Comparison of ENCODE assay signal across 8 cellular contexts in the genomic region with DNA sequence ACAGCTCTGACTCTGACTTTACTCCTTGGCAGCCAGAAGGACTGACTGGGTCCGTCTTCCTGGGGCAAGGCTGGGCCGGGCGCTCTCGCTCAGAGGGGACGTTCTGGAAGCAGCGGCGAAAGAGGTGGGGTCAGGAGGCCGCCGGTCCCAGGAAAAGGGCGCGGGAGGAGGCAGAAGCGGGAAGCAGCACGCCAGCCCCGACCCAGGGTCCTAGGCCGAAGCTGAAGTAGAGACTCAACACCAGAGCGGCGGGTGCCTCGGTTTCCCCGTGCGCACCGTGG. TPM values are rescaled to one million over a fixed set of nuclear protein-coding genes. Genes with fewer than 3 reads are reported as not detected.
DNase-seq lines count a peak whose midpoint lies in the region; ATAC-seq, FAIRE-seq and TF ChIP-seq lines count a peak whose summit lies in the region.

No MANE protein-coding gene starts in this region.

- peaks cover 30% of the 10 kb centered on the region for H4K20me1 ChIP-seq in hepatocyte (ENCODE audit: insufficient read depth, poor library complexity, severe bottlenecking)

- peaks cover 3% of the 10 kb centered on the region for H3K27me3 Mint-ChIP-seq in activated T-helper 17 cell treated with anti-CD3 and anti-CD28 coated beads, Interleukin-2, amount 50 U/mL, for 72 hours

- FAIRE-seq in small intestine (lab: Jason Lieb, UNC) = no peak

- peak overlapping the region; percentile 88 for H3K4me3 Mint-ChIP-seq in activated T-helper 17 cell treated with anti-CD3 and anti-CD28 coated beads, Interleukin-2, amount 50 U/mL, for 72 hours

- peak overlapping the region; percentile 95 for H3K4me2 ChIP-seq in hepatocyte

- WGBS in hepatocyte (ENCODE audit: low lambda C conversion rate, missing lambda C conversion rate) = 1% methylated on average over 20 of the region's 21 CpGs
- 1 to 3% (median 1%) methylated on average over 21 of the region's 21 CpGs for WGBS in small intestine, 3 donors

- H3K27me3 ChIP-seq in hepatocyte (no peaks in the 10 kb centered on the region), small intestine (ENCODE audit: control insufficient read depth in 2 of 2, insufficient read depth in 2 of 2, low read length in 2 of 2) (no peaks in the 10 kb centered on the region)

- H2AFZ ChIP-seq in hepatocyte = no peak overlapping the region

- H3K27ac Mint-ChIP-seq in activated T-helper 17 cell treated with anti-CD3 and anti-CD28 coated beads, Interleukin-2, amount 50 U/mL, for 72 hours = peak overlapping the region; percentile 33

- H3K79me2 ChIP-seq in hepatocyte = peaks cover 59% of the 10 kb centered on the region

- DNase-seq in hepatocyte (ENCODE audit: low spot score) (no peak), small intestine (no peak), RPMI8226 (no peak), foreskin melanocyte (no peak)

- no peaks in the 10 kb centered on the region for H3K36me3 Mint-ChIP-seq in activated T-helper 17 cell treated with anti-CD3 and anti-CD28 coated beads, Interleukin-2, amount 50 U/mL, for 72 hours (ENCODE audit: low read depth)

- CTCF ChIA-PET in HEK293 (lab: Yijun Ruan, JAX) = interaction anchor here (0.6 to 2.2 kb wide), 13 partner anchors 9 to 601 kb away, joined by 3 to 11 read pairs (median 3); no protein-coding TSS in a partner anchor

- H3K9me3 Mint-ChIP-seq in activated T-helper 17 cell treated with anti-CD3 and anti-CD28 coated beads, Interleukin-2, amount 50 U/mL, for 72 hours = no peaks in the 10 kb centered on the region

- H3K9me2 ChIP-seq in hepatocyte (replicated peaks; ENCODE audit: insufficient read depth) = no peaks in the 10 kb centered on the region

- H3K9me3 ChIP-seq in HEK293 (ENCODE audit: control insufficient read depth, insufficient read depth, low read depth, low read length) (no peaks in the 10 kb centered on the region), hepatocyte (ENCODE audit: low read depth) (no peaks in the 10 kb centered on the region), small intestine (ENCODE audit: control insufficient read depth, low read depth) (no peaks in the 10 kb centered on the region)

- peaks cover 5% of the 10 kb centered on the region; the same call in 1 of the 2 replicates for H3K4me1 ChIP-seq in HEK293 (ENCODE audit: control insufficient read depth, insufficient read depth, low read length)
- peaks cover 34% of the 10 kb centered on the region for H3K4me1 ChIP-seq in hepatocyte (ENCODE audit: insufficient read depth)
- H3K4me1 ChIP-seq in small intestine (ENCODE audit: control insufficient read depth in 2 of 2, insufficient read depth in 1 of 2, low read depth in 1 of 2, low read length in 1 of 2) = peaks cover 7 to 13% of the 10 kb centered on the region in 2 donors

- peak overlapping the region; percentile 37; the same call in 1 of the 2 replicates for H3K27ac ChIP-seq in HEK293 (ENCODE audit: extremely low read depth, low read depth, low read length)
- peak overlapping the region; percentile 99 for H3K27ac ChIP-seq in hepatocyte
- peak overlapping the region; percentile 86 to 90 for H3K27ac ChIP-seq in small intestine (ENCODE audit: low read depth in 1 of 2, low read length in 1 of 2)

- peak overlapping the region; percentile 72 for H3K4me3 ChIP-seq in HEK293 (ENCODE audit: low read depth, low read length)
- peak overlapping the region; percentile 97 for H3K4me3 ChIP-seq in hepatocyte
- H3K4me3 ChIP-seq in small intestine (ENCODE audit: low read depth in 1 of 2, low read length in 2 of 2) = peak overlapping the region; percentile 89 to 93

- POLR2A ChIA-PET in HEK293 (lab: Yijun Ruan, JAX) = interaction anchor here (1.0 to 2.0 kb wide), 5 partner anchors 12 to 75 kb away, joined by 3 to 6 read pairs (median 4); no protein-coding TSS in a partner anchor

- peaks cover 5% of the 10 kb centered on the region for H3K4me1 Mint-ChIP-seq in activated T-helper 17 cell treated with anti-CD3 and anti-CD28 coated beads, Interleukin-2, amount 50 U/mL, for 72 hours

- TF ChIP-seq CTCF in HEK293 (tag by site-specific recombination; IDR thresholded peaks at IDR 0.05) (no peak), hepatocyte (IDR thresholded peaks at IDR 0.05; ENCODE audit: poor library complexity) (no peak)

- ATAC-seq in activated T-helper 17 cell treated with anti-CD3 and anti-CD28 coated beads, Interleukin-2, amount 50 U/mL, for 72 hours (replicated peaks) = no peak
- ATAC-seq in HG03342 (IDR thresholded peaks at IDR 0.05; ENCODE audit: unreplicated experiment) = no peak
- ATAC-seq in GM19035 (IDR thresholded peaks at IDR 0.05; ENCODE audit: unreplicated experiment) = no peak

- H3K36me3 ChIP-seq in HEK293 (ENCODE audit: control insufficient read depth in 2 of 2, insufficient read depth in 1 of 2, low read length in 2 of 2) (peaks cover 0 to 26% of the 10 kb centered on the region in 2 experiments; a peak in 1 of 3 replicates), hepatocyte (replicated peaks; ENCODE audit: insufficient read depth, low read depth) (no peaks in the 10 kb centered on the region), small intestine (ENCODE audit: control insufficient read depth in 2 of 2, insufficient read depth in 2 of 2, low read length in 2 of 2) (no peaks in the 10 kb centered on the region)

TF ChIP-seq in HEK293, 187 proteins besides CTCF, POLR2A, EP300 and RAD21 (continues in another document):
- TF ChIP-seq, protein P1, sequence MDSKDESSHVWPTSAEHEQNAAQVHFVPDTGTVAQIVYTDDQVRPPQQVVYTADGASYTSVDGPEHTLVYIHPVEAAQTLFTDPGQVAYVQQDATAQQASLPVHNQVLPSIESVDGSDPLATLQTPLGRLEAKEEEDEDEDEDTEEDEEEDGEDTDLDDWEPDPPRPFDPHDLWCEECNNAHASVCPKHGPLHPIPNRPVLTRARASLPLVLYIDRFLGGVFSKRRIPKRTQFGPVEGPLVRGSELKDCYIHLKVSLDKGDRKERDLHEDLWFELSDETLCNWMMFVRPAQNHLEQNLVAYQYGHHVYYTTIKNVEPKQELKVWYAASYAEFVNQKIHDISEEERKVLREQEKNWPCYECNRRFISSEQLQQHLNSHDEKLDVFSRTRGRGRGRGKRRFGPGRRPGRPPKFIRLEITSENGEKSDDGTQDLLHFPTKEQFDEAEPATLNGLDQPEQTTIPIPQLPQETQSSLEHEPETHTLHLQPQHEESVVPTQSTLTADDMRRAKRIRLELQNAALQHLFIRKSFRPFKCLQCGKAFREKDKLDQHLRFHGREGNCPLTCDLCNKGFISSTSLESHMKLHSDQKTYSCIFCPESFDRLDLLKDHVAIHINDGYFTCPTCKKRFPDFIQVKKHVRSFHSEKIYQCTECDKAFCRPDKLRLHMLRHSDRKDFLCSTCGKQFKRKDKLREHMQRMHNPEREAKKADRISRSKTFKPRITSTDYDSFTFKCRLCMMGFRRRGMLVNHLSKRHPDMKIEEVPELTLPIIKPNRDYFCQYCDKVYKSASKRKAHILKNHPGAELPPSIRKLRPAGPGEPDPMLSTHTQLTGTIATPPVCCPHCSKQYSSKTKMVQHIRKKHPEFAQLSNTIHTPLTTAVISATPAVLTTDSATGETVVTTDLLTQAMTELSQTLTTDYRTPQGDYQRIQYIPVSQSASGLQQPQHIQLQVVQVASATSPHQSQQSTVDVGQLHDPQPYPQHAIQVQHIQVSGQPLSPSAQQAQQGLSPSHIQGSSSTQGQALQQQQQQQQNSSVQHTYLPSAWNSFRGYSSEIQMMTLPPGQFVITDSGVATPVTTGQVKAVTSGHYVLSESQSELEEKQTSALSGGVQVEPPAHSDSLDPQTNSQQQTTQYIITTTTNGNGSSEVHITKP (tag by site-specific recombination; IDR thresholded peaks at IDR 0.05) = no peak
- TF ChIP-seq ZNF426 (tag by site-specific recombination; IDR thresholded peaks at IDR 0.05) (no peak), ZNF610 (tag by site-specific recombination; IDR thresholded peaks at IDR 0.05; ENCODE audit: borderline replicate concordance) (no peak), BCL11B (tag by site-specific recombination; IDR thresholded peaks at IDR 0.05; ENCODE audit: low read depth) (no peak), ZNF433 (tag by site-specific recombination; IDR thresholded peaks at IDR 0.05; ENCODE audit: low read depth) (no peak), ZNF600 (tag by site-specific recombination; IDR thresholded peaks at IDR 0.05) (peak; percentile 7; the same call in 1 of the 2 replicates), REPIN1 (tag by site-specific recombination; IDR thresholded peaks at IDR 0.05; ENCODE audit: low read depth) (no peak), ZNF335 (tag by site-specific recombination; conservative IDR thresholded peaks at IDR 0.05) (no peak), ZEB2 (tag by site-specific recombination; IDR thresholded peaks at IDR 0.05) (0 out of 2 replicates have a peak, but pooled peaks have one; percentile 2), HOXA7 (CRISPR knock-in tag; IDR thresholded peaks at IDR 0.05; ENCODE audit: borderline replicate concordance) (no peak), WT1 (tag by site-specific recombination; IDR thresholded peaks at IDR 0.05) (no peak), ZNF530 (tag by site-specific recombination; IDR thresholded peaks at IDR 0.05; ENCODE audit: low read depth) (no peak), ZNF677 (tag by site-specific recombination; IDR thresholded peaks at IDR 0.05) (no peak)
- TF ChIP-seq, protein P2, sequence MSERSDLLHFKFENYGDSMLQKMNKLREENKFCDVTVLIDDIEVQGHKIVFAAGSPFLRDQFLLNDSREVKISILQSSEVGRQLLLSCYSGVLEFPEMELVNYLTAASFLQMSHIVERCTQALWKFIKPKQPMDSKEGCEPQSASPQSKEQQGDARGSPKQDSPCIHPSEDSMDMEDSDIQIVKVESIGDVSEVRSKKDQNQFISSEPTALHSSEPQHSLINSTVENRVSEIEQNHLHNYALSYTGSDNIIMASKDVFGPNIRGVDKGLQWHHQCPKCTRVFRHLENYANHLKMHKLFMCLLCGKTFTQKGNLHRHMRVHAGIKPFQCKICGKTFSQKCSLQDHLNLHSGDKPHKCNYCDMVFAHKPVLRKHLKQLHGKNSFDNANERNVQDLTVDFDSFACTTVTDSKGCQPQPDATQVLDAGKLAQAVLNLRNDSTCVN (tag by site-specific recombination; optimal IDR thresholded peaks at IDR 0.05) = peak; percentile 41
- TF ChIP-seq, protein P3, sequence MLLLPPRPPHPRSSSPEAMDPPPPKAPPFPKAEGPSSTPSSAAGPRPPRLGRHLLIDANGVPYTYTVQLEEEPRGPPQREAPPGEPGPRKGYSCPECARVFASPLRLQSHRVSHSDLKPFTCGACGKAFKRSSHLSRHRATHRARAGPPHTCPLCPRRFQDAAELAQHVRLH (tag by site-specific recombination; IDR thresholded peaks at IDR 0.05) = no peak

RNA-seq across cellular contexts. Expression of a gene that starts 1.5 kb away (rescaled TPM):
- 1 to 10 TPM in 1 of 2 donors, under 1 TPM in 1; 0.95 to 1.7 TPM for total RNA-seq in activated T-helper 17 cell treated with anti-CD3 and anti-CD28 coated beads, Interleukin-2, amount 50 U/mL, for 72 hours
- 15.5 and 20.8 TPM in 2 replicates for total RNA-seq in hepatocyte
- polyA plus RNA-seq in hepatocyte (36.1 and 48.3 TPM in 2 replicates), small intestine (10 to 100 TPM in 1 of 3 donors, 1 to 10 TPM in 2; 8.9 to 18.9 (median 9.2) TPM)

Comparison
In these comparisons a context has a peak if more than half of its experiments do, and no peak if none do; other contexts are left out.
1. H3K27ac ChIP-seq: peak in every context shown above with its lines; median percentile 99 in hepatocyte; 88 in small intestine; 37 in HEK293.